16 cellular contexts compared by ENCODE assay signal in the genomic region with DNA sequence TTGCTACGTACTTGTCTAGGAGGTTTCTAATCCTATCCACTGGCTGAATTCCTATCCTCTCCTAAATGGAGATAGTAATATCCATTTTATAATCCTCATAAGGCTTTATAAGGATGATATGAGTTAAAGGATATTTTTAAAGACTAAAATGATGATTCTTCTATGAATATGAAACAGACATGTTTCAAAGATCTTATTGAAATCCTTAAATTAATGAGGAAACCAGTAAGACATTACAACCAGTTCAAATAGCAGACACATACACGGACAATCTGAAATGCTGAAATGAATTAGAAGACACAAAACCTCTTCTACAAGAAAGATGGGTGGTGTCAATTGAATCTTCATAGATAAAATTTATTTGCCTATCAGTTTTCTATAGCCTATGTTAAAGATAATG.
DNase-seq lines count a peak whose midpoint lies in the region; ATAC-seq, FAIRE-seq and TF ChIP-seq lines count a peak whose summit lies in the region.
"Had no signal": no experiment of that assay in that cellular context is flagged by ENCODE, and none has a peak within 500 bp of the region (broad histone marks: within the 10 kb centered on the region; RNA-seq: fewer than 3 reads in every experiment).

No MANE protein-coding gene starts in this region.

- H3K27ac ChIP-seq in SK-N-SH (ENCODE audit: low read depth in 2 of 2, low read length in 1 of 2) = peak overlapping the region; percentile 53 to 98
- peak overlapping the region; percentile 60 for H3K27ac ChIP-seq in caudate nucleus (ENCODE audit: low read depth, low read length)
- H3K27ac ChIP-seq: 22Rv1; BLaER1 treated with 17β-estradiol and CSF1 and Interleukin-3, amounts not matched to agents 10 nM and 100 nM had no signal

- H3K36me3 ChIP-seq in SK-N-SH (replicated peaks in 1 of 2; ENCODE audit: control insufficient read depth in 1 of 2, insufficient read depth in 2 of 2, low read length in 1 of 2) = no peaks in the 10 kb centered on the region
- H3K36me3 ChIP-seq: BLaER1 treated with 17β-estradiol and CSF1 and Interleukin-3, amounts not matched to agents 10 nM and 100 nM had no signal

- 0 out of 2 replicates have a peak overlapping the region, but pooled peaks have one; percentile 7 for H3K4me2 ChIP-seq in SK-N-SH
- H3K4me2 ChIP-seq: BLaER1 treated with 17β-estradiol and CSF1 and Interleukin-3, amounts not matched to agents 10 nM and 100 nM had no signal

- H3K79me2 ChIP-seq in SK-N-SH (ENCODE audit: insufficient read depth) = no peaks in the 10 kb centered on the region

- H3K4me1 ChIP-seq in SK-N-SH (ENCODE audit: control insufficient read depth in 1 of 2, insufficient read depth in 2 of 2, low read depth in 1 of 2, low read length in 1 of 2) = peaks cover 35% of the 10 kb centered on the region in 2 experiments; a peak in 3 of 4 replicates
- H3K4me1 ChIP-seq: BLaER1 treated with 17β-estradiol and CSF1 and Interleukin-3, amounts not matched to agents 10 nM and 100 nM had no signal

- no peaks in the 10 kb centered on the region for H3K9me2 ChIP-seq in SK-N-SH

- H3K4me3 ChIP-seq in SK-N-SH (ENCODE audit: low read depth in 2 of 2, low read length in 1 of 2) = no peak overlapping the region
- H3K4me3 ChIP-seq: BLaER1 treated with 17β-estradiol and CSF1 and Interleukin-3, amounts not matched to agents 10 nM and 100 nM had no signal

- FAIRE-seq in RCC 7860 (lab: Jason Lieb, UNC) = no peak
- FAIRE-seq: HTR-8/SVneo had no signal

- H2AFZ ChIP-seq in SK-N-SH (ENCODE audit: low read depth) = no peak overlapping the region

- no peak for TF ChIP-seq EP300 in SK-N-SH (IDR thresholded peaks at IDR 0.05; ENCODE audit: borderline replicate concordance in 1 of 2, low read depth in 1 of 2, low read length in 1 of 2)

- CTCF ChIA-PET in SK-N-SH (lab: Yijun Ruan, JAX) = interaction anchor here (1.4 to 1.8 kb wide), 3 partner anchors 11 to 124 kb away, joined by 4 to 6 read pairs (median 5); no protein-coding TSS in a partner anchor

- no peak for TF ChIP-seq RAD21 in SK-N-SH (IDR thresholded peaks at IDR 0.05; ENCODE audit: low read length)

- H3K4me3 Mint-ChIP-seq in nephron (no peak overlapping the region), type B pancreatic cell (no peak overlapping the region), CD14-positive monocyte (no peak overlapping the region)

- DNase-seq in SK-N-SH (no peak), caudate nucleus (lab: John Stamatoyannopoulos, UW) (no peak), type B pancreatic cell (ENCODE audit: extremely low spot score, unreplicated experiment) (no peak), CD14-positive monocyte (ENCODE audit: low spot score) (no peak), RCC 7860 (ENCODE audit: low spot score) (no peak)
- DNase-seq in activated CD8-positive, alpha-beta memory T cell treated with anti-CD3 and anti-CD28 coated beads for 24 hours = no peak
- DNase-seq: KBM-7, NCI-H1092, NCI-H446, NCI-H748 treated with DMSO at 0.1 percent for 48 hours, SHP77 had no signal

- H3K36me3 Mint-ChIP-seq in nephron (ENCODE audit: low read depth) (peaks cover 8% of the 10 kb centered on the region), type B pancreatic cell (peaks cover 6% of the 10 kb centered on the region), CD14-positive monocyte (no peaks in the 10 kb centered on the region)

- H4K20me1 ChIP-seq in SK-N-SH (ENCODE audit: insufficient read depth) = no peaks in the 10 kb centered on the region
- H4K20me1 ChIP-seq: BLaER1 treated with 17β-estradiol and CSF1 and Interleukin-3, amounts not matched to agents 10 nM and 100 nM had no signal

- H3K27me3 Mint-ChIP-seq in nephron (ENCODE audit: low read depth) (no peaks in the 10 kb centered on the region), type B pancreatic cell (no peaks in the 10 kb centered on the region), CD14-positive monocyte (ENCODE audit: low read depth in 3 of 3) (no peaks in the 10 kb centered on the region)

- peaks cover 32% of the 10 kb centered on the region for H3F3A ChIP-seq in SK-N-SH (replicated peaks; ENCODE audit: insufficient read depth)

- no peak for TF ChIP-seq CTCF in SK-N-SH (IDR thresholded peaks at IDR 0.05)
- TF ChIP-seq CTCF in nephron (IDR thresholded peaks at IDR 0.05; ENCODE audit: unreplicated experiment in 3 of 3) = no peak
- no peak for TF ChIP-seq CTCF in type B pancreatic cell (conservative IDR thresholded peaks at IDR 0.05)
- no peak for TF ChIP-seq CTCF in CD14-positive monocyte (IDR thresholded peaks at IDR 0.05)

- 94% methylated on average over 2 of the region's 2 CpGs for WGBS in SK-N-SH (ENCODE audit: low lambda C conversion rate)

- ATAC-seq in SK-N-SH treated with all-trans-retinoic acid at 6 μM for 48 hours = no peak

- no peak overlapping the region for H3K9ac ChIP-seq in SK-N-SH
- H3K9ac ChIP-seq: BLaER1 treated with 17β-estradiol and CSF1 and Interleukin-3, amounts not matched to agents 10 nM and 100 nM had no signal

- H3K9me3 Mint-ChIP-seq in nephron (peaks cover 3% of the 10 kb centered on the region), type B pancreatic cell (peaks cover 20% of the 10 kb centered on the region), CD14-positive monocyte (peaks cover 0 to 8% (median 0%) of the 10 kb centered on the region in 7 donors)

- H3K4me1 Mint-ChIP-seq in nephron (peaks cover 17% of the 10 kb centered on the region), type B pancreatic cell (ENCODE audit: unreplicated experiment) (peaks cover 54% of the 10 kb centered on the region), CD14-positive monocyte (no peaks in the 10 kb centered on the region)

- no peaks in the 10 kb centered on the region for H3K9me3 ChIP-seq in SK-N-SH

- POLR2A ChIA-PET in SK-N-SH (lab: Yijun Ruan, JAX) = no interaction called here

- intact Hi-C loops in CD14-positive monocyte (cut with micrococcal nuclease) = no loop called here

- no peaks in the 10 kb centered on the region for H3K27me3 ChIP-seq in SK-N-SH (ENCODE audit: insufficient read depth)
- H3K27me3 ChIP-seq: BLaER1 treated with 17β-estradiol and CSF1 and Interleukin-3, amounts not matched to agents 10 nM and 100 nM had no signal

- H3K27ac Mint-ChIP-seq in nephron (peak overlapping the region; percentile 18 to 41 (median 34)), type B pancreatic cell (peak overlapping the region; percentile 58), CD14-positive monocyte (no peak overlapping the region)

TF ChIP-seq in SK-N-SH, 30 proteins besides CTCF, POLR2A, EP300 and RAD21:
- TF ChIP-seq SMC3 (IDR thresholded peaks at IDR 0.05; ENCODE audit: low read depth, low read length) (no peak), PBX3 (IDR thresholded peaks at IDR 0.05) (no peak)

TF ChIP-seq in SK-N-SH treated with all-trans-retinoic acid at 6 μM for 48 hours, 23 proteins besides CTCF, POLR2A, EP300 and RAD21:
- TF ChIP-seq, protein P1, sequence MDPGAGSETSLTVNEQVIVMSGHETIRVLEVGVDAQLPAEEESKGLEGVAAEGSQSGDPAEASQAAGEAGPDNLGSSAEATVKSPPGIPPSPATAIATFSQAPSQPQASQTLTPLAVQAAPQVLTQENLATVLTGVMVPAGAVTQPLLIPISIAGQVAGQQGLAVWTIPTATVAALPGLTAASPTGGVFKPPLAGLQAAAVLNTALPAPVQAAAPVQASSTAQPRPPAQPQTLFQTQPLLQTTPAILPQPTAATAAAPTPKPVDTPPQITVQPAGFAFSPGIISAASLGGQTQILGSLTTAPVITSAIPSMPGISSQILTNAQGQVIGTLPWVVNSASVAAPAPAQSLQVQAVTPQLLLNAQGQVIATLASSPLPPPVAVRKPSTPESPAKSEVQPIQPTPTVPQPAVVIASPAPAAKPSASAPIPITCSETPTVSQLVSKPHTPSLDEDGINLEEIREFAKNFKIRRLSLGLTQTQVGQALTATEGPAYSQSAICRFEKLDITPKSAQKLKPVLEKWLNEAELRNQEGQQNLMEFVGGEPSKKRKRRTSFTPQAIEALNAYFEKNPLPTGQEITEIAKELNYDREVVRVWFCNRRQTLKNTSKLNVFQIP (CRISPR knock-in tag; IDR thresholded peaks at IDR 0.05; ENCODE audit: borderline replicate concordance, low read depth) = no peak
- TF ChIP-seq ARNTL (CRISPR knock-in tag; IDR thresholded peaks at IDR 0.05; ENCODE audit: borderline replicate concordance, low read depth) (no peak), ZNF565 (CRISPR knock-in tag; conservative IDR thresholded peaks at IDR 0.05; ENCODE audit: low read depth) (no peak)

Comparison
In these comparisons a context has a peak if more than half of its experiments do, and no peak if none do; other contexts are left out.
1. H3K27ac Mint-ChIP-seq: peak in nephron (3 of 3) and type B pancreatic cell (single experiment); none in CD14-positive monocyte (0 of 7).